9 cellular contexts compared by ENCODE assay signal in genomic region chr18:41517142-41517541, GRCh38.
"Had no signal": no experiment of that assay in that cellular context is flagged by ENCODE, and none has a peak within 500 bp of the region (broad histone marks: within the 10 kb centered on the region; RNA-seq: fewer than 3 reads in every experiment).

No MANE protein-coding gene starts in this region.

- H3K9ac ChIP-seq: GM23248, KMS-11 had no signal

- H3K4me3 ChIP-seq: GM23248, HAP-1 had no signal

- H3K4me2 ChIP-seq: KMS-11 had no signal

- H3K9me3 ChIP-seq: HAP-1 had no signal

- H2AFZ ChIP-seq: GM23248 had no signal

- ATAC-seq: HCT116 had no signal

- H3K36me3 ChIP-seq: HAP-1 had no signal

- H3K4me1 ChIP-seq: HAP-1 had no signal

- DNase-seq: GM23248, GOT3, H7, HFFc6, KBM-7 had no signal

- FAIRE-seq: HTR-8/SVneo had no signal

- H3K27ac ChIP-seq: GM23248, KMS-11 had no signal
